In the genomic region with DNA sequence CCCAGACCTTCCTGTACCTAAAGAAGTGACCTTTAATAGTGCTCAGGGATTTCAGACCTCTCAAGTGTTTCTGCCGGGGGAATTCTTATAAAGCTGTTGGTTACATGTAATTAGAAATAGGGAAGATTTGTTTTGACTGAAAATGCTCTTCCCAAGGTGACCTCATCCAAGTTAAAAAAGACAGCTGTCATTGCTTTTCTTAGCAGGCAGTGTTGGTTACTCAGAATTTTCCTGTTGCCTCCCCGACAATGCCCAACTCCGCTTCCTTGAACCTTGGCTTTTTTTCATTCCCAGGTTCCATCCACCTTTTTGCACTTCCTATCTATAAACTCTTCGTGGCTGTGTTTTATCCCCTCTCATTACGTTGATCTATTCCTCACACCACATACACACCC, we compare ENCODE assay signal across 8 cellular contexts. TPM values are rescaled to one million over a fixed set of nuclear protein-coding genes. Genes with fewer than 3 reads are reported as not detected.
A peak's percentile ranks its signal among the peaks of the same experiment; 100 is the strongest.
DNase-seq lines count a peak whose midpoint lies in the region; ATAC-seq and TF ChIP-seq lines count a peak whose summit lies in the region.

No MANE protein-coding gene starts in this region.

- peaks cover 52% of the 10 kb centered on the region for H3K4me1 ChIP-seq in CD8-positive, alpha-beta T cell (ENCODE audit: insufficient read depth, low read length)
- H3K4me1 ChIP-seq in MM.1S (ENCODE audit: low read length): no peaks in the 10 kb centered on the region
- H3K4me1 ChIP-seq in ectodermal cell (ENCODE audit: control insufficient read depth, insufficient read depth, low read length): no peaks in the 10 kb centered on the region

- no peak for DNase-seq in CD8-positive, alpha-beta T cell
- DNase-seq in MM.1S (no peak), neural crest cell (ENCODE audit: low read depth, low spot score) (no peak), kidney tubule cell (ENCODE audit: low spot score) (no peak), DMS53 (lab: John Stamatoyannopoulos, UW) (no peak), NCI-H69 (lab: John Stamatoyannopoulos, UW) (no peak)

- POLR2A ChIA-PET in CD8-positive, alpha-beta T cell (lab: Charles Lee): interaction anchor here (1.0 to 1.8 kb wide), 3 partner anchors 11 to 99 kb away, joined by 3 to 7 read pairs (median 3); no protein-coding TSS in a partner anchor

- H3K9ac ChIP-seq in MM.1S (ENCODE audit: low read length): peak overlapping the region; percentile 75

- 40 to 41% methylated on average over 5 of the region's 5 CpGs for WGBS in ectodermal cell, 2 experiments

- H3F3A ChIP-seq in MM.1S (ENCODE audit: insufficient read depth, low read length): no peaks in the 10 kb centered on the region

- no peaks in the 10 kb centered on the region for H4K20me1 ChIP-seq in MM.1S (ENCODE audit: insufficient read depth, low read length)

- H3K79me2 ChIP-seq in MM.1S (ENCODE audit: low read length): peaks cover 13% of the 10 kb centered on the region

- no peaks in the 10 kb centered on the region for H3K27me3 Mint-ChIP-seq in CD8-positive, alpha-beta T cell (ENCODE audit: low read depth)
- H3K27me3 Mint-ChIP-seq in neural crest cell (ENCODE audit: low read depth): no peaks in the 10 kb centered on the region

- no peaks in the 10 kb centered on the region for H3K36me3 ChIP-seq in CD8-positive, alpha-beta T cell (ENCODE audit: insufficient read depth, low read length)
- H3K36me3 ChIP-seq in MM.1S (replicated peaks; ENCODE audit: insufficient read depth, low read length): no peaks in the 10 kb centered on the region
- H3K36me3 ChIP-seq in ectodermal cell (ENCODE audit: control insufficient read depth, insufficient read depth, low read length): peaks cover 5% of the 10 kb centered on the region

- ATAC-seq in CD8-positive, alpha-beta T cell: no peak
- no peak for ATAC-seq in GM18858 (IDR thresholded peaks at IDR 0.05; ENCODE audit: unreplicated experiment)

- H3K27ac Mint-ChIP-seq in CD8-positive, alpha-beta T cell: peak overlapping the region; percentile 98
- H3K27ac Mint-ChIP-seq in neural crest cell (ENCODE audit: unreplicated experiment): peak overlapping the region; percentile 95

- H3K9me2 ChIP-seq in MM.1S (replicated peaks; ENCODE audit: insufficient read depth, low read length): no peaks in the 10 kb centered on the region

- H3K9me3 Mint-ChIP-seq in CD8-positive, alpha-beta T cell: no peaks in the 10 kb centered on the region
- no peaks in the 10 kb centered on the region for H3K9me3 Mint-ChIP-seq in neural crest cell

- peaks cover 44% of the 10 kb centered on the region for H3K36me3 Mint-ChIP-seq in CD8-positive, alpha-beta T cell
- peaks cover 12% of the 10 kb centered on the region for H3K36me3 Mint-ChIP-seq in neural crest cell (ENCODE audit: low read depth)

- peak overlapping the region; percentile 90 for H3K4me3 Mint-ChIP-seq in CD8-positive, alpha-beta T cell
- H3K4me3 Mint-ChIP-seq in neural crest cell: peak overlapping the region; percentile 99

- no peaks in the 10 kb centered on the region for H3K9me3 ChIP-seq in CD8-positive, alpha-beta T cell (ENCODE audit: low read length)
- no peaks in the 10 kb centered on the region for H3K9me3 ChIP-seq in MM.1S (replicated peaks; ENCODE audit: insufficient read depth, low read length)
- no peaks in the 10 kb centered on the region for H3K9me3 ChIP-seq in ectodermal cell (ENCODE audit: control insufficient read depth, low read length)

- peak overlapping the region; percentile 82 for H2AFZ ChIP-seq in MM.1S (ENCODE audit: low read length)

- CTCF ChIA-PET in CD8-positive, alpha-beta T cell (lab: Charles Lee): interaction anchor here (1.0 to 1.4 kb wide), 3 partner anchors 105 to 262 kb away, joined by 3 to 5 read pairs (median 3); no protein-coding TSS in a partner anchor

- intact Hi-C loops in CD8-positive, alpha-beta T cell (cut with DNase I, micrococcal nuclease): loop anchor here (2.0 to 10.0 kb wide), 10 partner anchors 34 to 674 kb away; partner anchors contain the start of genes CDC14A (in 1 of the 2) and SLC30A7 (in 1 of the 2)

- peak overlapping the region; percentile 75 for H3K4me3 ChIP-seq in CD8-positive, alpha-beta T cell (ENCODE audit: low read depth, low read length)
- peak overlapping the region; percentile 81 for H3K4me3 ChIP-seq in MM.1S (ENCODE audit: low read length)
- peak overlapping the region; percentile 55 for H3K4me3 ChIP-seq in ectodermal cell (ENCODE audit: insufficient read depth, low read depth, low read length)

- TF ChIP-seq CTCF in CD8-positive, alpha-beta T cell (IDR thresholded peaks at IDR 0.05): no peak
- TF ChIP-seq CTCF in MM.1S (IDR thresholded peaks at IDR 0.05; ENCODE audit: low read length) (no peak), neural crest cell (conservative IDR thresholded peaks at IDR 0.05) (no peak)

- H3K27ac ChIP-seq in CD8-positive, alpha-beta T cell (ENCODE audit: low read depth, low read length): peak overlapping the region; percentile 71
- H3K27ac ChIP-seq in MM.1S (ENCODE audit: low read length) (no peak overlapping the region), ectodermal cell (ENCODE audit: insufficient read depth, low read depth, low read length, poor library complexity, severe bottlenecking) (no peak overlapping the region)

- peaks cover 84% of the 10 kb centered on the region for H3K4me1 Mint-ChIP-seq in CD8-positive, alpha-beta T cell (ENCODE audit: low read depth)
- peaks cover 39% of the 10 kb centered on the region for H3K4me1 Mint-ChIP-seq in neural crest cell

- no peaks in the 10 kb centered on the region for H3K27me3 ChIP-seq in CD8-positive, alpha-beta T cell (ENCODE audit: insufficient read depth, low read length)
- no peaks in the 10 kb centered on the region for H3K27me3 ChIP-seq in MM.1S (replicated peaks; ENCODE audit: insufficient read depth, low read length)
- no peaks in the 10 kb centered on the region for H3K27me3 ChIP-seq in ectodermal cell (ENCODE audit: control insufficient read depth, insufficient read depth, low read length, poor library complexity, severe bottlenecking)

- H3K4me2 ChIP-seq in MM.1S (ENCODE audit: low read depth, low read length): peak overlapping the region; percentile 74

RNA-seq across cellular contexts. Expression of gene DPH5, which starts 0.8 kb away (rescaled TPM):
- 10 to 100 TPM; 32.1 to 40.7 TPM for total RNA-seq in CD8-positive, alpha-beta T cell
- 78.9 TPM for polyA plus RNA-seq in ectodermal cell (2013, experiment 1 of 4)
- polyA plus RNA-seq in ectodermal cell (2013, experiment 2 of 4): 88.8 TPM
- polyA plus RNA-seq in ectodermal cell (2013, experiment 3 of 4): 68.5 TPM
- 79.0 TPM for polyA plus RNA-seq in ectodermal cell (2013, experiment 4 of 4)
- 69.4 and 72.1 TPM in 2 replicates for total RNA-seq in neural crest cell
